Comparison of ENCODE assay signal across 8 cellular contexts in the genomic region with DNA sequence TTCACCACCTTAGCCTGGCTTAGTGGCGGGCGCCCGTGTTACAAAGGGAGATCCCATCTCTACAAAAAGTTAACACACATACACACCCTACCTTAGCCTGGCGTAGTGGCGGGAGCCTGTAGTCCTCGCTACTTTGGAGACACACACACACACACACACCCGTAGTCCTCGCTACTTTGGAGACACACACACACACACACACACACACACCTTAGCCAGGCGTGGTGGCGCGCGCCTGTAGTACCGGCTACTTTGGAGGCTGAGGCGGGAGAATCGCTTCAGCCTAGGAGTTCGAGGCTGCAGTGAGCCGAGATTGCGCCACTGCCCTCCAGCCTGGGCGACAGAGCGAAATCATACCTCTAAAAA. TPM values are rescaled to one million over a fixed set of nuclear protein-coding genes. Genes with fewer than 3 reads are reported as not detected.
A peak's percentile ranks its signal among the peaks of the same experiment; 100 is the strongest.
DNase-seq lines count a peak whose midpoint lies in the region; ATAC-seq and TF ChIP-seq lines count a peak whose summit lies in the region.

No MANE protein-coding gene starts in this region.

- 22 to 36% methylated on average over 12 to 14 of the region's 20 CpGs for WGBS in mesodermal cell (ENCODE audit: insufficient coverage in 2 of 2), 2 experiments
- 3% methylated on average over 20 of the region's 20 CpGs for WGBS in urinary bladder

- H3K9ac ChIP-seq in colonic mucosa (ENCODE audit: low read depth in 2 of 2, low read length in 2 of 2): peak overlapping the region; percentile 78 to 89

- H3K4me3 ChIP-seq in GM08714 (ENCODE audit: low read length) (peak overlapping the region; percentile 98), colonic mucosa (peak overlapping the region; percentile 91), mesodermal cell (ENCODE audit: extremely low read depth, insufficient read depth, low read length, poor library complexity, severe bottlenecking) (peak overlapping the region; percentile 77), urinary bladder (ENCODE audit: low read depth, low read length) (peak overlapping the region; percentile 99)

- H3K9me3 ChIP-seq in colonic mucosa (no peaks in the 10 kb centered on the region), mesodermal cell (ENCODE audit: control insufficient read depth, low read length) (no peaks in the 10 kb centered on the region)

- peak; percentile 9 for DNase-seq in SK-N-DZ (ENCODE audit: low spot score)
- peak; percentile 31 for DNase-seq in colonic mucosa
- no peak for DNase-seq in NCI-H510A (lab: John Stamatoyannopoulos, UW)
- no peak for DNase-seq in NCI-H446 treated with DMSO at 0.1 percent for 48 hours (lab: John Stamatoyannopoulos, UW)

- H3K4me1 ChIP-seq in colonic mucosa: peaks cover 10% of the 10 kb centered on the region
- H3K4me1 ChIP-seq in mesodermal cell (ENCODE audit: control insufficient read depth, insufficient read depth, low read length, poor library complexity, severe bottlenecking): peaks cover 3% of the 10 kb centered on the region
- H3K4me1 ChIP-seq in urinary bladder (ENCODE audit: insufficient read depth): no peaks in the 10 kb centered on the region

- no peaks in the 10 kb centered on the region for H3K27me3 ChIP-seq in colonic mucosa

- H3K36me3 ChIP-seq in colonic mucosa (no peaks in the 10 kb centered on the region), mesodermal cell (ENCODE audit: control insufficient read depth, insufficient read depth, low read length) (peaks cover 25% of the 10 kb centered on the region), urinary bladder (ENCODE audit: insufficient read depth) (no peaks in the 10 kb centered on the region)

- intact Hi-C loops in colonic mucosa (cut with DNase I): no loop called here

- peak; percentile 1 for ATAC-seq in HG02588 (IDR thresholded peaks at IDR 0.05; ENCODE audit: unreplicated experiment)

- H3K27ac ChIP-seq in colonic mucosa: peak overlapping the region; percentile 64
- H3K27ac ChIP-seq in mesodermal cell (ENCODE audit: low read depth, low read length, severe bottlenecking): no peak overlapping the region
- peak overlapping the region; percentile 86 for H3K27ac ChIP-seq in urinary bladder (ENCODE audit: low read depth)

- no peak for TF ChIP-seq CTCF in colonic mucosa (IDR thresholded peaks at IDR 0.05)

RNA-seq across cellular contexts. Expression of gene CCNY, which starts 0.6 kb away (rescaled TPM):
- polyA plus RNA-seq in SK-N-DZ (2014; cell fraction: cytosol; rRNA removed): 32.7 and 37.3 TPM in 2 replicates
- polyA plus RNA-seq in SK-N-DZ (2014; cell fraction: nucleus; rRNA removed): 14.4 and 29.5 TPM in 2 replicates
- 10 to 100 TPM; 43.5 to 68.6 TPM for total RNA-seq in colonic mucosa
- polyA plus RNA-seq in mesodermal cell (2013, experiment 1 of 2): 61.6 TPM
- polyA plus RNA-seq in mesodermal cell (2013, experiment 2 of 2): 57.3 TPM
- 55.9 TPM for total RNA-seq in urinary bladder
- 46.6 TPM for polyA plus RNA-seq in urinary bladder

Comparison
In these comparisons a context has a peak if more than half of its experiments do, and no peak if none do; other contexts are left out.
1. DNase-seq: peak in SK-N-DZ (single experiment) and colonic mucosa (single experiment); none in NCI-H510A (single experiment) and NCI-H446 treated with DMSO at 0.1 percent for 48 hours (single experiment).
2. Peak in every context shown above with its lines, with median percentiles within 50 percentile points of each other: H3K4me3 ChIP-seq.